ENCODE assay signal across 25 cellular contexts in the genomic region with DNA sequence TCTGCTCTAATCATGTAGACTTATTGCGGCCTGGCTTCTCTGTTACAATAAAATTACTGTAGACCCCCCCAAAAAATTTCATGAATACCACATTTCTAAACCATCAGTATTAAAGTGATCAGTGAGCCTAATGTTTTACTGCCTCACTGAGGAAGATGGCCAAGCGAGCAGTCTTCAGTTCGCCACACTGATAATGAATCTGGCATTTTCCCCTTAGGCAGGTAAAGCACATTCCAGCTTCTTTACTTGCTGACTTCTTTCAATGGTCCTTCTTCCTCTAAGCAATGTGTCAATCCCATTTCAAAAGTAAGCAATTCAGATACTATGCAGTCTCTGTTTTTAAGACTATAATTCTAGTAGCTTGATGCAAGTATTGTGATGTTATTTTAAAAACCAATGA.
"Had no signal": no experiment of that assay in that cellular context is flagged by ENCODE, and none has a peak within 500 bp of the region (broad histone marks: within the 10 kb centered on the region; RNA-seq: fewer than 3 reads in every experiment).

No MANE protein-coding gene starts in this region.

- DNase-seq: heart right ventricle; hippocampal formation; immature natural killer cell; left ventricle myocardium inferior; naive thymus-derived CD8-positive, alpha-beta T cell; occipital lobe; right lobe of liver; stimulated activated CD4-positive, alpha-beta T cell treated with anti-CD3 and anti-CD28 coated beads, Interleukin-12 subunit alpha, Interleukin-12 subunit beta, amount 100 ng/mL, for 4 hours; stimulated activated CD4-positive, alpha-beta T cell treated with anti-CD3 and anti-CD28 coated beads, Interleukin-15, amount 100 ng/mL, for 24 hours; stimulated activated CD4-positive, alpha-beta T cell treated with anti-CD3 and anti-CD28 coated beads, Interleukin-2, amount 100 ng/mL, for 24 hours; stimulated activated CD4-positive, alpha-beta T cell treated with anti-CD3 and anti-CD28 coated beads, Interleukin-4, amount 100 ng/mL, for 24 hours; stimulated activated naive CD4-positive, alpha-beta T cell; tibial artery; uterus had no signal

- H3K9me3 ChIP-seq: heart right ventricle, left ventricle myocardium inferior, neutrophil, right atrium auricular region, right lobe of liver, suprapubic skin, thoracic aorta, tibial artery, uterus had no signal

- H3K36me3 ChIP-seq: heart right ventricle, left ventricle myocardium inferior, neutrophil, right atrium auricular region, right lobe of liver, suprapubic skin, thoracic aorta, tibial artery, uterus had no signal

- H3K9ac ChIP-seq: neural progenitor cell, parathyroid adenoma had no signal

- H3K9me3 Mint-ChIP-seq: immature natural killer cell; nephron; neural progenitor cell; stimulated activated naive CD8-positive, alpha-beta T cell treated with anti-CD3 and anti-CD28 coated beads, Interleukin-15, Interleukin-2, amounts not matched to agents 100 ng/mL and 50 ng/mL, for 24 hours had no signal

- H3K79me2 ChIP-seq: parathyroid adenoma had no signal

- H3K4me1 ChIP-seq: heart right ventricle, left ventricle myocardium inferior, neural progenitor cell, parathyroid adenoma, right atrium auricular region, right lobe of liver, suprapubic skin, tibial artery, uterus had no signal

- H3K27ac ChIP-seq: heart right ventricle, left ventricle myocardium inferior, neural progenitor cell, neutrophil, parathyroid adenoma, right atrium auricular region, right lobe of liver, suprapubic skin, thoracic aorta, tibial artery, uterus had no signal

- H3K27me3 ChIP-seq: neural progenitor cell, neutrophil, right atrium auricular region, right lobe of liver, suprapubic skin, tibial artery, uterus had no signal

- H3K4me2 ChIP-seq: neural progenitor cell had no signal

- H3K4me1 Mint-ChIP-seq: immature natural killer cell; naive thymus-derived CD8-positive, alpha-beta T cell; nephron; neural progenitor cell; stimulated activated effector memory CD8-positive, alpha-beta T cell treated with anti-CD3 and anti-CD28 coated beads, Interleukin-12 subunit alpha, Interleukin-12 subunit beta, amount 100 ng/mL, for 72 hours had no signal

- H3K27ac Mint-ChIP-seq: immature natural killer cell; naive thymus-derived CD8-positive, alpha-beta T cell; nephron; neural progenitor cell; stimulated activated effector memory CD8-positive, alpha-beta T cell treated with anti-CD3 and anti-CD28 coated beads, Interleukin-12 subunit alpha, Interleukin-12 subunit beta, amount 100 ng/mL, for 72 hours; stimulated activated naive CD8-positive, alpha-beta T cell treated with anti-CD3 and anti-CD28 coated beads, Interleukin-15, Interleukin-2, amounts not matched to agents 100 ng/mL and 50 ng/mL, for 24 hours; type B pancreatic cell had no signal

- H2AFZ ChIP-seq: neural progenitor cell, parathyroid adenoma had no signal

- H3K4me3 ChIP-seq: heart right ventricle, left ventricle myocardium inferior, lung, neural progenitor cell, right atrium auricular region, right lobe of liver, suprapubic skin, thoracic aorta, tibial artery, uterus had no signal

- H3K4me3 Mint-ChIP-seq: immature natural killer cell; naive thymus-derived CD8-positive, alpha-beta T cell; nephron; neural progenitor cell; stimulated activated effector memory CD8-positive, alpha-beta T cell treated with anti-CD3 and anti-CD28 coated beads, Interleukin-12 subunit alpha, Interleukin-12 subunit beta, amount 100 ng/mL, for 72 hours; stimulated activated naive CD8-positive, alpha-beta T cell treated with anti-CD3 and anti-CD28 coated beads, Interleukin-15, Interleukin-2, amounts not matched to agents 100 ng/mL and 50 ng/mL, for 24 hours; type B pancreatic cell had no signal

- H3K27me3 Mint-ChIP-seq: stimulated activated naive CD8-positive, alpha-beta T cell treated with anti-CD3 and anti-CD28 coated beads, Interleukin-15, Interleukin-2, amounts not matched to agents 100 ng/mL and 50 ng/mL, for 24 hours; type B pancreatic cell had no signal

- H3K36me3 Mint-ChIP-seq: immature natural killer cell; naive thymus-derived CD8-positive, alpha-beta T cell; stimulated activated effector memory CD8-positive, alpha-beta T cell treated with anti-CD3 and anti-CD28 coated beads, Interleukin-12 subunit alpha, Interleukin-12 subunit beta, amount 100 ng/mL, for 72 hours had no signal
